1 cellular context compared by ENCODE assay signal in the genomic region with DNA sequence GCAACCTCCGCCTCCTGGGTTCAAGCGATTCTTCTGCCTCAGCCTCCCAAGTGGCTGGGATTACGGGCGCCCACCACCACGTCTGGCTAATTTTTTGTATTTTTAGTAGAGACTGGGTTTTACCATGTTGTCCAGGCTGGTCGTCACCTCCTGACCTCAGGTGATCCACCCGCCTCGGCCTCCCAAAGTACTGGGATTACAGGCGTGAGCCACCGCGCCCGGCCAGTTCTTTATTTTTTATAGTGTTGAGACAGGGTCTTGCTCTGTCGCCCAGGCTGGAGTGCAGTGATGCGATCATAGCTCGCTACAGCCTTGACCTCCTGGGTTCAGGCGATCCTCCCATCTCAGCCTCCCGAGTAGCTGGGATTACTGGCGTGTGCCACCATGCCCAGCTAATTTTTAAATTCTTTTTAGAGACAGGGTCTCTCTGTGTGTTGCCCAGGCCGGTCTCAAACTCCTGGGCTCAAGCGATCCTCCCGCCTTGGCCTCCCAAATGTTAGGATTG.
TF ChIP-seq lines count a peak whose summit lies in the region.

No MANE protein-coding gene starts in this region.

TF ChIP-seq in GM12878, 131 proteins besides CTCF, POLR2A, EP300 and RAD21:
- TF ChIP-seq, protein P1, sequence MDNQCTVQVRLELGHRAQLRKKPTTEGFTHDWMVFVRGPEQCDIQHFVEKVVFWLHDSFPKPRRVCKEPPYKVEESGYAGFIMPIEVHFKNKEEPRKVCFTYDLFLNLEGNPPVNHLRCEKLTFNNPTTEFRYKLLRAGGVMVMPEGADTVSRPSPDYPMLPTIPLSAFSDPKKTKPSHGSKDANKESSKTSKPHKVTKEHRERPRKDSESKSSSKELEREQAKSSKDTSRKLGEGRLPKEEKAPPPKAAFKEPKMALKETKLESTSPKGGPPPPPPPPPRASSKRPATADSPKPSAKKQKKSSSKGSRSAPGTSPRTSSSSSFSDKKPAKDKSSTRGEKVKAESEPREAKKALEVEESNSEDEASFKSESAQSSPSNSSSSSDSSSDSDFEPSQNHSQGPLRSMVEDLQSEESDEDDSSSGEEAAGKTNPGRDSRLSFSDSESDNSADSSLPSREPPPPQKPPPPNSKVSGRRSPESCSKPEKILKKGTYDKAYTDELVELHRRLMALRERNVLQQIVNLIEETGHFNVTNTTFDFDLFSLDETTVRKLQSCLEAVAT (IDR thresholded peaks at IDR 0.05), result peak; percentile 41; the same call in 1 of the 2 replicates
- TF ChIP-seq NR2F1 (conservative IDR thresholded peaks at IDR 0.05), result peak; percentile 91
